ENCODE assay signal across 21 cellular contexts in the genomic region with DNA sequence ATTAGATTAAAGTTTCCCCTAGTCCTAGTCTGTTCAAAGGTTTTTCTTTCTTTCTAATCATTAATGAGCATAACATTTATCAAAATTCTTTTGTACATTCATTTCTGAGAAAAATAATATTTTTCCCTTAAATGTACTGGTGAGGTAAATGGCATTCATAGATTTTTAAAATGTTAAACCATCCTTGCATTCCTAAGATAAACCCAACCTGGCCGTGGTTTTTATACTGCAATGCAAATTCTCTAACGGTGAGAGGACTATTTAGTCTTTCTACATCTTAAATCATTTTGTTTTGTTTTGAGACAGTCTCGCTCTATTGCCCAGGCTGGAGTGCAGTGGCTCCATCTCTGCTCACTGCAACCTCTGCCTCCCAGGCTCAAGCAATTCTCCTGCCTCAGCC.
"Had no signal": no experiment of that assay in that cellular context is flagged by ENCODE, and none has a peak within 500 bp of the region (broad histone marks: within the 10 kb centered on the region; RNA-seq: fewer than 3 reads in every experiment).

No MANE protein-coding gene starts in this region.

- ATAC-seq: activated T-cell treated with anti-CD3 and anti-CD28 coated beads, Interleukin-2, amount 50 U/mL, for 72 hours; esophagus mucosa; gastrocnemius medialis; left colon had no signal

- H3K9me3 ChIP-seq: gastrocnemius medialis, thyroid gland had no signal

- H3K27ac ChIP-seq: gastrocnemius medialis had no signal

- H3K4me3 ChIP-seq: cardiac muscle cell, gastrocnemius medialis, thyroid gland had no signal

- H3K36me3 ChIP-seq: cardiac muscle cell, gastrocnemius medialis had no signal

- H3K4me3 Mint-ChIP-seq: activated CD4-positive, alpha-beta memory T cell treated with anti-CD3 and anti-CD28 coated beads, Interleukin-2, amount 10 ng/mL, durations not matched to agents 7 days and 5 days; activated naive CD4-positive, alpha-beta T cell treated with anti-CD3 and anti-CD28 coated beads for 36 hours; activated naive CD8-positive, alpha-beta T cell treated with anti-CD3 and anti-CD28 coated beads, Interleukin-2, amount 10 ng/mL, durations not matched to agents 7 days and 5 days; activated T-cell treated with anti-CD3 and anti-CD28 coated beads, Interleukin-2, amount 50 U/mL, for 72 hours had no signal

- H3K27me3 ChIP-seq: cardiac muscle cell, gastrocnemius medialis, thyroid gland had no signal

- H3K4me1 ChIP-seq: gastrocnemius medialis had no signal

- DNase-seq: activated CD4-positive, alpha-beta memory T cell treated with anti-CD3 and anti-CD28 coated beads, Interleukin-2, amount 10 ng/mL, durations not matched to agents 7 days and 5 days; activated CD4-positive, alpha-beta T cell treated with anti-CD3 and anti-CD28 coated beads for 48 hours; activated effector memory CD4-positive, alpha-beta T cell treated with Interleukin-2 at 50 U/mL for 16 hours; activated naive CD4-positive, alpha-beta T cell treated with anti-CD3 and anti-CD28 coated beads for 36 hours; activated naive CD8-positive, alpha-beta T cell treated with anti-CD3 and anti-CD28 coated beads, Interleukin-2, amount 10 ng/mL, durations not matched to agents 7 days and 5 days; activated T-cell treated with anti-CD3 and anti-CD28 coated beads, Interleukin-2, amount 50 U/mL, for 72 hours; amniotic stem cell; gastrocnemius medialis; hypothalamus; islet precursor cell; left colon; mesenchymal stem cell; occipital lobe; posterior cingulate gyrus; retina; stimulated activated CD4-positive, alpha-beta T cell treated with anti-CD3 and anti-CD28 coated beads, Interleukin-4, amount 100 ng/mL, for 1 hour; stimulated activated naive CD4-positive, alpha-beta T cell treated with Interleukin-2 at 50 U/mL for 16 hours; substantia nigra; thyroid gland had no signal

- H3K27ac Mint-ChIP-seq: activated CD4-positive, alpha-beta memory T cell treated with anti-CD3 and anti-CD28 coated beads, Interleukin-2, amount 10 ng/mL, durations not matched to agents 7 days and 5 days; activated naive CD4-positive, alpha-beta T cell treated with anti-CD3 and anti-CD28 coated beads for 36 hours; activated naive CD8-positive, alpha-beta T cell treated with anti-CD3 and anti-CD28 coated beads, Interleukin-2, amount 10 ng/mL, durations not matched to agents 7 days and 5 days; activated T-cell treated with anti-CD3 and anti-CD28 coated beads, Interleukin-2, amount 50 U/mL, for 72 hours had no signal
